In genomic region chr6:8321671-8322404, GRCh38 we compare ENCODE assay signal across 19 cellular contexts.
"Had no signal": no experiment of that assay in that cellular context is flagged by ENCODE, and none has a peak within 500 bp of the region (broad histone marks: within the 10 kb centered on the region; RNA-seq: fewer than 3 reads in every experiment).

No MANE protein-coding gene starts in this region.

- H3K4me1 ChIP-seq: colonic mucosa, gastroesophageal sphincter, left ventricle myocardium inferior, lower lobe of right lung, pancreas had no signal

- H3K4me3 ChIP-seq: colonic mucosa, gastroesophageal sphincter, left ventricle myocardium inferior, lower lobe of right lung, pancreas had no signal

- ATAC-seq: gastroesophageal sphincter; left cardiac atrium; lower lobe of right lung; natural killer cell treated with Interleukin-12 subunit alpha and Interleukin-12 subunit beta and Interleukin-15 and Interleukin-18, amount 100 ng/mL, for 72 hours; pancreas; right cardiac atrium had no signal

- DNase-seq: colonic mucosa; dermis blood vessel endothelial cell; glutamatergic neuron; immature natural killer cell; left cardiac atrium; left ventricle myocardium inferior; lower lobe of right lung; mesenchymal stem cell; midbrain; occipital lobe; pancreas; right cardiac atrium; small intestine; stimulated activated CD4-positive, alpha-beta T cell treated with anti-CD3 and anti-CD28 coated beads, Interleukin-12 subunit alpha, Interleukin-12 subunit beta, amount 100 ng/mL, for 4 hours; stimulated activated naive CD4-positive, alpha-beta T cell treated with Interleukin-2 at 50 U/mL for 16 hours had no signal

- H3K36me3 ChIP-seq: colonic mucosa, gastroesophageal sphincter, left ventricle myocardium inferior, lower lobe of right lung, pancreas had no signal

- H3K9me3 ChIP-seq: colonic mucosa, gastroesophageal sphincter, left ventricle myocardium inferior, lower lobe of right lung, pancreas had no signal

- FAIRE-seq: keratinocyte, pancreas, small intestine, urothelium cell line had no signal

- H3K27me3 ChIP-seq: colonic mucosa, gastroesophageal sphincter, pancreas had no signal

- H3K27ac ChIP-seq: colonic mucosa, gastroesophageal sphincter, left ventricle myocardium inferior, lower lobe of right lung, pancreas had no signal
